In genomic region chr7:7746419-7746818, GRCh38 we compare ENCODE assay signal across 22 cellular contexts. TPM values are rescaled to one million over a fixed set of nuclear protein-coding genes. Genes with fewer than 3 reads are reported as not detected.
DNase-seq lines count a peak whose midpoint lies in the region; ATAC-seq and TF ChIP-seq lines count a peak whose summit lies in the region.
"Had no signal": no experiment of that assay in that cellular context is flagged by ENCODE, and none has a peak within 500 bp of the region (broad histone marks: within the 10 kb centered on the region; RNA-seq: fewer than 3 reads in every experiment).

No MANE protein-coding gene starts in this region.

- no peaks in the 10 kb centered on the region for H3K27me3 Mint-ChIP-seq in activated naive CD4-positive, alpha-beta T cell treated with anti-CD3 and anti-CD28 coated beads for 36 hours (ENCODE audit: low read depth)
- H3K27me3 Mint-ChIP-seq: activated CD8-positive, alpha-beta T cell treated with anti-CD3 and anti-CD28 coated beads for 36 hours; activated naive CD4-positive, alpha-beta T cell treated with anti-CD3 and anti-CD28 coated beads, Interleukin-2, amount 50 U/mL, for 24 hours; stimulated activated naive B cell treated with anti-CD40 and anti-IgM and Interleukin-4, amounts not matched to agents 10 μg/mL and 1 μg/mL and 100 μg/mL, for 72 hours had no signal

- TF ChIP-seq CTCF in mucosa of descending colon (IDR thresholded peaks at IDR 0.05), result no peak

- H3K36me3 ChIP-seq in mucosa of descending colon (ENCODE audit: low read depth), result no peaks in the 10 kb centered on the region
- H3K36me3 ChIP-seq: colonic mucosa, neural progenitor cell, WERI-Rb-1 had no signal

- intact Hi-C loops in mucosa of descending colon (cut with DNase I, micrococcal nuclease), result no loop called here
- intact Hi-C loops in activated naive CD4-positive, alpha-beta T cell treated with anti-CD3 and anti-CD28 coated beads for 36 hours (cut with micrococcal nuclease), result no loop called here

- DNase-seq in NCI-H146 (lab: John Stamatoyannopoulos, UW) (peak; percentile 32), NCI-H146 treated with DMSO at 0.1 percent for 48 hours (lab: John Stamatoyannopoulos, UW; ENCODE audit: unreplicated experiment) (no peak), NCI-H1417 treated with DMSO at 0.1 percent for 48 hours (lab: John Stamatoyannopoulos, UW) (peak; percentile 26), OCI-M1 (lab: John Stamatoyannopoulos, UW) (peak; percentile 10), mucosa of descending colon (peak in 1 of 3 donors; percentile 27), NCI-H526 treated with DMSO at 0.1 percent for 48 hours (lab: John Stamatoyannopoulos, UW) (no peak)
- DNase-seq in activated naive CD4-positive, alpha-beta T cell treated with anti-CD3 and anti-CD28 coated beads for 36 hours, result no peak
- DNase-seq: activated CD8-positive, alpha-beta T cell treated with anti-CD3 and anti-CD28 coated beads for 36 hours; activated T-cell treated with anti-CD3 and anti-CD28 coated beads, Interleukin-2, amount 50 U/mL, for 4 hours; C1 segment of cervical spinal cord; colonic mucosa; GM23248; kidney glomerular epithelial cell; midbrain; NCI-H2171 treated with DMSO at 0.1 percent for 48 hours; SHP77; stimulated activated naive B cell treated with anti-CD40 and anti-IgM and Interleukin-4, amounts not matched to agents 10 μg/mL and 1 μg/mL and 100 μg/mL, for 72 hours; WERI-Rb-1 had no signal

- H3K4me1 Mint-ChIP-seq in activated naive CD4-positive, alpha-beta T cell treated with anti-CD3 and anti-CD28 coated beads for 36 hours (ENCODE audit: low read depth), result peaks cover 9% of the 10 kb centered on the region

- no peaks in the 10 kb centered on the region for H3K9me3 Mint-ChIP-seq in activated naive CD4-positive, alpha-beta T cell treated with anti-CD3 and anti-CD28 coated beads for 36 hours
- H3K9me3 Mint-ChIP-seq: activated CD8-positive, alpha-beta T cell treated with anti-CD3 and anti-CD28 coated beads for 36 hours; activated naive CD4-positive, alpha-beta T cell treated with anti-CD3 and anti-CD28 coated beads, Interleukin-2, amount 50 U/mL, for 24 hours; activated T-cell treated with anti-CD3 and anti-CD28 coated beads, Interleukin-2, amount 50 U/mL, for 4 hours; neural progenitor cell; T-helper 1 cell treated with Interleukin-12 subunit alpha and Interleukin-12 subunit beta and Interleukin-4 antibody, amounts not matched to agents 30 μg/mL and 1 μg/mL, for 36 hours had no signal

- H3K4me1 ChIP-seq in mucosa of descending colon (ENCODE audit: low read depth), result peaks cover 10% of the 10 kb centered on the region
- H3K4me1 ChIP-seq: colonic mucosa had no signal

- no peak overlapping the region for H3K4me3 Mint-ChIP-seq in activated naive CD4-positive, alpha-beta T cell treated with anti-CD3 and anti-CD28 coated beads for 36 hours
- H3K4me3 Mint-ChIP-seq: activated CD8-positive, alpha-beta T cell treated with anti-CD3 and anti-CD28 coated beads for 36 hours; activated naive CD4-positive, alpha-beta T cell treated with anti-CD3 and anti-CD28 coated beads, Interleukin-2, amount 50 U/mL, for 24 hours; activated T-cell treated with anti-CD3 and anti-CD28 coated beads, Interleukin-2, amount 50 U/mL, for 4 hours; neural progenitor cell; T-helper 1 cell treated with Interleukin-12 subunit alpha and Interleukin-12 subunit beta and Interleukin-4 antibody, amounts not matched to agents 30 μg/mL and 1 μg/mL, for 36 hours had no signal

- H3K4me3 ChIP-seq in mucosa of descending colon, result no peak overlapping the region
- H3K4me3 ChIP-seq: colonic mucosa, GM23248, neural progenitor cell had no signal

- ATAC-seq in mucosa of descending colon (peak; percentile 58), HG02973 (IDR thresholded peaks at IDR 0.05; ENCODE audit: unreplicated experiment) (no peak)
- ATAC-seq: activated CD8-positive, alpha-beta T cell treated with anti-CD3 and anti-CD28 coated beads for 36 hours; activated T-cell treated with anti-CD3 and anti-CD28 coated beads, Interleukin-2, amount 50 U/mL, for 4 hours had no signal

- CTCF ChIA-PET in activated naive CD4-positive, alpha-beta T cell treated with anti-CD3 and anti-CD28 coated beads for 36 hours (lab: Charles Lee), result no interaction called here

- H3K27ac Mint-ChIP-seq in activated naive CD4-positive, alpha-beta T cell treated with anti-CD3 and anti-CD28 coated beads for 36 hours, result no peak overlapping the region
- H3K27ac Mint-ChIP-seq: activated CD8-positive, alpha-beta T cell treated with anti-CD3 and anti-CD28 coated beads for 36 hours; activated naive CD4-positive, alpha-beta T cell treated with anti-CD3 and anti-CD28 coated beads, Interleukin-2, amount 50 U/mL, for 24 hours; neural progenitor cell; T-helper 1 cell treated with Interleukin-12 subunit alpha and Interleukin-12 subunit beta and Interleukin-4 antibody, amounts not matched to agents 30 μg/mL and 1 μg/mL, for 36 hours had no signal

- no peaks in the 10 kb centered on the region for H3K9me3 ChIP-seq in mucosa of descending colon
- H3K9me3 ChIP-seq: colonic mucosa had no signal

- no peaks in the 10 kb centered on the region for H3K36me3 Mint-ChIP-seq in activated naive CD4-positive, alpha-beta T cell treated with anti-CD3 and anti-CD28 coated beads for 36 hours (ENCODE audit: low read depth)
- H3K36me3 Mint-ChIP-seq: neural progenitor cell had no signal

RNA-seq across cellular contexts. Expression of gene RPA3, which starts 28.0 kb away (rescaled TPM):
- 10 to 100 TPM; 23.2 to 38.4 (median 28.7) TPM for total RNA-seq in mucosa of descending colon
- total RNA-seq in activated naive CD4-positive, alpha-beta T cell treated with anti-CD3 and anti-CD28 coated beads for 36 hours, result 100 to 1,000 TPM; 219 to 223 TPM

Comparison
In these comparisons a context has a peak if more than half of its experiments do, and no peak if none do; other contexts are left out.
1. DNase-seq: peak in NCI-H146 (single experiment), NCI-H1417 treated with DMSO at 0.1 percent for 48 hours (single experiment) and OCI-M1 (single experiment); none in NCI-H146 treated with DMSO at 0.1 percent for 48 hours (single experiment), NCI-H526 treated with DMSO at 0.1 percent for 48 hours (single experiment) and activated naive CD4-positive, alpha-beta T cell treated with anti-CD3 and anti-CD28 coated beads for 36 hours (single experiment).
2. RNA of gene RPA3, which starts 28.0 kb away (total RNA-seq): 219 to 223 TPM in activated naive CD4-positive, alpha-beta T cell treated with anti-CD3 and anti-CD28 coated beads for 36 hours; 23.2 to 38.4 TPM in mucosa of descending colon; every median in the first group is over 4 times any median in the second.